In the genomic region with DNA sequence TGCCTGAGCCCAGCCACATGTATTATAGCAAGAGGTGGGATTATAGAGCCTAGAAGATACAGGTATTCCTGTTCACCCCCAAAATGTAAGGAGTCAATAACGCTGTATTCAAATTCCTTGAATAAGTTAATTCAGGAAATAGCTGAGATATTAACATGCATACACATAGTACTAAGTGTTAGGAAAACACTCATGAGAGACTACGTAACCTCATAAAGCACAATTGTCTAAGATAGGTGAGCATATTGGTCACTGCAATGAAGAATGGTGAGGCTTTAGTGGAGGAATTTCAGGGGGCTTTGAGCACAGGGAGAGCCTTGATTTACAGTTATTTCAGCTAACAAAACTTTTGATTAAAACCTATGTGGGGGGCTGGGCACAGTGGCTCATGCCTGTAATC, we compare ENCODE assay signal across 1 cellular context.
TF ChIP-seq lines count a peak whose summit lies in the region.

No MANE protein-coding gene starts in this region.

TF ChIP-seq in SK-N-SH, 30 proteins besides CTCF, POLR2A, EP300 and RAD21 (continued from another document):
- no peak for TF ChIP-seq SIN3A (IDR thresholded peaks at IDR 0.05; ENCODE audit: borderline replicate concordance, low read depth, low read length)
